Comparison of ENCODE assay signal across 8 cellular contexts in the genomic region with DNA sequence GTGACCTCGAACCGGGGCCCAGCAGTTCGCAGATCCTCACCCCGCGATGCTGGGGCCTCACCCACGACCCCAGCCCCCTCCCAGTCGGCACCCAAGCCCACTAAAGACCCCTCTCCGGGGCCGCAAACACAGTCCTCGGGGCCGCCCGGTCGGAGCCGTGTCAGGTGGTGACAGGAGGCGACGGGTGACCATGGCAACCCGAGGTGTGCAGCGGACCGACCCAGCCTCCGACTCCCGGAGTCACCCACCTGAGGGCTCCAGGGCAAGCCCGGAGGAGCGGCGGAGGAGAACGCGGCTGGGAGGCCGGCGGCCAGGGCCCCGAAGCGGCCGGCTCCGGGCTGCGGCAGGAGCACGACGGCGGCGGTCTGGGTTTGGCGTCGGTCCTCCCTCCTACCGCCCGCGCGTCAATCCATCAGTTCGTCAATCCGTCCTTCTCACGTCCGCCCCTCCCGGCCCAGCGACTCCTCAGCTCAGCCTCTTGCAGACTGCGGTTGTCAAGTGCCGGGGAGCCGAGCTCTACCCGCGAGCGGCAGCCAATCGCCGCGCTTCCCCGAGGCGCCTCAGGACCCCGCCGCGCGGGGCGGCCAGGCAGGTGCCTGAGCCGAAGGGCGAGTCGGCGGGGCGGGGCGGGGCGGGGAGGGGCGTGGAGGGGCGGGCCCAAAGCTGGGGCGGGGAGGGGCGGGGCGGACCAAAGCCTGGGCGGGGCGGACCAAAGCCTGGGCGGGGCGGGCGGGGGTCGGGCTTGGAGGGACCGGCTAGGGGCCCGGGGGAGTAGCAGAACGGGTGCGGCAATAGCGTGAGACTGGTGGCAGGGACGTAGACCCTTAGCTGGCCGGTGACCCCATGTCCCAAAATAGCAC. TPM values are rescaled to one million over a fixed set of nuclear protein-coding genes. Genes with fewer than 3 reads are reported as not detected.
DNase-seq lines count a peak whose midpoint lies in the region; ATAC-seq, FAIRE-seq and TF ChIP-seq lines count a peak whose summit lies in the region.

TSS of gene WDR47 (minus strand) at position 489 of the 860 bp plus-strand sequence. CDS start 18,590 bp downstream, outside the sequence.

- no peaks in the 10 kb centered on the region for H3K9me3 ChIP-seq in adrenal gland (replicated peaks in 1 of 3)
- H3K9me3 ChIP-seq in heart left ventricle = no peaks in the 10 kb centered on the region
- H3K9me3 ChIP-seq in transverse colon = no peaks in the 10 kb centered on the region

- TF ChIP-seq POLR2A in GM12892 (IDR thresholded peaks at IDR 0.05; ENCODE audit: low read depth, low read length) (peak; percentile 99), adrenal gland (IDR thresholded peaks at IDR 0.05) (peak; percentile 96 to 98), heart left ventricle (IDR thresholded peaks at IDR 0.05) (peak; percentile 81 to 97), transverse colon (IDR thresholded peaks at IDR 0.05) (peak; percentile 95)

- H3K36me3 ChIP-seq in adrenal gland (replicated peaks in 1 of 2) (no peaks in the 10 kb centered on the region), heart left ventricle (peaks cover 0 to 3% (median 0%) of the 10 kb centered on the region in 9 donors), transverse colon (no peaks in the 10 kb centered on the region)

- TF ChIP-seq EP300 in transverse colon (IDR thresholded peaks at IDR 0.05; ENCODE audit: low read depth) = no peak

- H3K27me3 ChIP-seq in adrenal gland (no peaks in the 10 kb centered on the region), heart left ventricle (no peaks in the 10 kb centered on the region), transverse colon (no peaks in the 10 kb centered on the region)

- H3K27ac ChIP-seq in adrenal gland (peak within 1 kb of the TSS in 4 of 5 donors; percentile 55 to 85 (median 72)), heart left ventricle (peak within 1 kb of the TSS; percentile 72 to 94 (median 86)), transverse colon (peak within 1 kb of the TSS; percentile 86 to 95 (median 90))

- H3K4me3 ChIP-seq in adrenal gland (peak within 1 kb of the TSS; percentile 86 to 98 (median 91)), heart left ventricle (peak within 1 kb of the TSS; percentile 75 to 100 (median 96)), transverse colon (peak within 1 kb of the TSS; percentile 63 to 89 (median 74))

- intact Hi-C loops in adrenal gland (cut with DNase I) (no loop called here), heart left ventricle (cut with DNase I) (loop anchor here in 6 of 10 donors (2.0 to 5.0 kb wide), 8 partner anchors 33 to 71 kb away; partner anchors contain the start of genes ELAPOR1 (in 2 of the 6), TAF13 (in 2 of the 6) and TMEM167B (in 2 of the 6)), transverse colon (cut with DNase I; ENCODE audit: low total_unique reads) (loop anchor here (5.0 to 10.0 kb wide), 2 partner anchors 63 to 540 kb away; no protein-coding TSS in a partner anchor)

- H3K4me1 ChIP-seq in adrenal gland (replicated peaks in 1 of 2) (peaks cover 0 to 15% of the 10 kb centered on the region in 2 donors), heart left ventricle (peaks cover 0 to 18% (median 9%) of the 10 kb centered on the region in 12 donors), transverse colon (peaks cover 0 to 17% (median 12%) of the 10 kb centered on the region in 4 donors)

- in situ Hi-C loops in transverse colon (cut with MboI; ENCODE audit: low pct_ligation_motif_present in 1 of 4, low pct_unique_long_range_greater_than_20kb in 1 of 4, low sequenced_read_pairs in 3 of 4) = no loop called here

- 0 to 2% (median 1%) methylated on average over 12 to 88 of the region's 90 CpGs for WGBS in adrenal gland, 4 donors
- WGBS in heart left ventricle, 4 donors = 0 to 1% (median 1%) methylated on average over 16 to 90 of the region's 90 CpGs
- 1% methylated on average over 35 of the region's 90 CpGs; no CpG with 5 or more reads in 1 of the 2 donors for WGBS in transverse colon (ENCODE audit: low coverage in 1 of 2), 2 donors

- TF ChIP-seq CTCF in adrenal gland (IDR thresholded peaks at IDR 0.05) = no peak
- peak in 2 of 12 donors; percentile 8 to 19 for TF ChIP-seq CTCF in heart left ventricle (IDR thresholded peaks at IDR 0.05)
- TF ChIP-seq CTCF in transverse colon (IDR thresholded peaks at IDR 0.05) = no peak

- DNase-seq in GM12892 (ENCODE audit: insufficient read length) (peak; percentile 95), NCI-H1436 (lab: John Stamatoyannopoulos, UW) (peak; percentile 91), T follicular helper cell (ENCODE audit: low read depth) (peak; percentile 95), adrenal gland (peak; percentile 93 to 98 (median 94)), heart left ventricle (peak; percentile 95 to 98 (median 97)), pons (ENCODE audit: low spot score) (peak; percentile 94), transverse colon (peak; percentile 97)

- ATAC-seq in HG02840 (IDR thresholded peaks at IDR 0.05; ENCODE audit: low FRiP score, unreplicated experiment) (peak; percentile 96), heart left ventricle (peak; percentile 97 to 99 (median 98))

- FAIRE-seq in GM12892 (lab: Jason Lieb, UNC) = peak; percentile 91

RNA-seq across cellular contexts. Expression of gene WDR47, which starts in this region (rescaled TPM):
- 5.6 TPM for polyA plus RNA-seq in GM12892 (2012; ENCODE audit: missing spikeins)
- total RNA-seq in adrenal gland = 10 to 100 TPM in 5 of 8 donors, 1 to 10 TPM in 3; 8.2 to 16.0 (median 11.7) TPM
- 10 to 100 TPM in 1 of 3 donors, 1 to 10 TPM in 2; 2.4 to 11.8 (median 2.7) TPM for polyA plus RNA-seq in adrenal gland
- total RNA-seq in heart left ventricle = 10 to 100 TPM; 12.2 to 22.3 (median 14.9) TPM
- polyA plus RNA-seq in heart left ventricle = 1 to 10 TPM; 2.6 to 8.5 TPM
- total RNA-seq in transverse colon = 10 to 100 TPM in 2 of 4 donors, 1 to 10 TPM in 2; 6.7 to 12.1 (median 9.7) TPM

Comparison
In these comparisons a context has a peak if more than half of its experiments do, and no peak if none do; other contexts are left out.
1. Peak in every context shown above with its lines: DNase-seq, ATAC-seq, H3K4me3 ChIP-seq and H3K27ac ChIP-seq.
2. intact Hi-C loops: an anchor here in heart left ventricle (2.0 to 5.0 kb wide) and transverse colon (5.0 to 10.0 kb wide); none called in adrenal gland.